Comparison of ENCODE assay signal across 9 cellular contexts in genomic region chr1:148264374-148265276, GRCh38.
A peak's percentile ranks its signal among the peaks of the same experiment; 100 is the strongest.
DNase-seq lines count a peak whose midpoint lies in the region; ATAC-seq and TF ChIP-seq lines count a peak whose summit lies in the region.
"Had no signal": no experiment of that assay in that cellular context is flagged by ENCODE, and none has a peak within 500 bp of the region (broad histone marks: within the 10 kb centered on the region; RNA-seq: fewer than 3 reads in every experiment).

No MANE protein-coding gene starts in this region.

- in situ Hi-C loops in gastrocnemius medialis (cut with MboI; ENCODE audit: low sequenced_read_pairs in 4 of 4) = no loop called here

- peaks cover 29% of the 10 kb centered on the region for H3K27me3 Mint-ChIP-seq in T-helper 1 cell treated with Interleukin-12 subunit alpha and Interleukin-12 subunit beta and Interleukin-4 antibody, amounts not matched to agents 30 μg/mL and 1 μg/mL, for 36 hours (ENCODE audit: low read depth)

- no peaks in the 10 kb centered on the region for H3K36me3 ChIP-seq in smooth muscle cell (ENCODE audit: low read depth)
- H3K36me3 ChIP-seq in gastrocnemius medialis = no peaks in the 10 kb centered on the region

- 16% methylated on average over 29 of the region's 29 CpGs for WGBS in smooth muscle cell (ENCODE audit: low lambda C conversion rate)

- H3K4me3 ChIP-seq in fibroblast of the aortic adventitia (ENCODE audit: low read depth, low read length) = peak overlapping the region; percentile 51
- H3K4me3 ChIP-seq in smooth muscle cell = peak overlapping the region; percentile 59
- H3K4me3 ChIP-seq in gastrocnemius medialis = no peak overlapping the region

- ATAC-seq in gastrocnemius medialis (no peak), GM18511 (IDR thresholded peaks at IDR 0.05; ENCODE audit: unreplicated experiment) (no peak)

- peaks cover 15% of the 10 kb centered on the region for H3K4me1 Mint-ChIP-seq in T-helper 1 cell treated with Interleukin-12 subunit alpha and Interleukin-12 subunit beta and Interleukin-4 antibody, amounts not matched to agents 30 μg/mL and 1 μg/mL, for 36 hours (ENCODE audit: low read depth)

- H3K4me1 ChIP-seq in smooth muscle cell (ENCODE audit: low read depth) = peaks cover 5% of the 10 kb centered on the region
- peaks cover 0 to 11% of the 10 kb centered on the region in 2 donors for H3K4me1 ChIP-seq in gastrocnemius medialis

- H4K20me1 ChIP-seq in smooth muscle cell (ENCODE audit: low read depth) = no peaks in the 10 kb centered on the region

- H3K4me2 ChIP-seq in smooth muscle cell = peak overlapping the region; percentile 87

- H3K27me3 ChIP-seq in smooth muscle cell (ENCODE audit: low read depth) (no peaks in the 10 kb centered on the region), gastrocnemius medialis (peaks cover 0 to 17% (median 11%) of the 10 kb centered on the region in 3 donors)

- no peaks in the 10 kb centered on the region for H3K79me2 ChIP-seq in smooth muscle cell (ENCODE audit: low read depth)

- H3K9me3 ChIP-seq in smooth muscle cell (replicated peaks; ENCODE audit: low read depth) = no peaks in the 10 kb centered on the region
- no peaks in the 10 kb centered on the region for H3K9me3 ChIP-seq in gastrocnemius medialis

- H3F3A ChIP-seq in smooth muscle cell (ENCODE audit: low read depth) = no peaks in the 10 kb centered on the region

- no peak for TF ChIP-seq POLR2A in gastrocnemius medialis (IDR thresholded peaks at IDR 0.05)

- intact Hi-C loops in gastrocnemius medialis (cut with DNase I; ENCODE audit: low total_unique reads) = no loop called here

- peak overlapping the region; percentile 72 for H2AFZ ChIP-seq in smooth muscle cell (ENCODE audit: low read depth)

- no peaks in the 10 kb centered on the region for H3K36me3 Mint-ChIP-seq in T-helper 1 cell treated with Interleukin-12 subunit alpha and Interleukin-12 subunit beta and Interleukin-4 antibody, amounts not matched to agents 30 μg/mL and 1 μg/mL, for 36 hours (ENCODE audit: low read depth)

- H3K9ac ChIP-seq in smooth muscle cell (ENCODE audit: low read depth) = peak overlapping the region; percentile 13

- peak; percentile 5 for DNase-seq in NCI-H2227 (lab: John Stamatoyannopoulos, UW; ENCODE audit: unreplicated experiment)
- DNase-seq in NCI-H2227 treated with DMSO at 0.1 percent for 48 hours (lab: John Stamatoyannopoulos, UW) = no peak
- peak; percentile 73 for DNase-seq in fibroblast of the aortic adventitia (ENCODE audit: low read depth)
- DNase-seq in smooth muscle cell (lab: John Stamatoyannopoulos, UW; ENCODE audit: unreplicated experiment) = no peak
- no peak for DNase-seq in gastrocnemius medialis
- DNase-seq in NCI-H2196 (lab: John Stamatoyannopoulos, UW; ENCODE audit: unreplicated experiment) = no peak
- DNase-seq: SW 1271 had no signal

- no peak overlapping the region for H3K27ac Mint-ChIP-seq in T-helper 1 cell treated with Interleukin-12 subunit alpha and Interleukin-12 subunit beta and Interleukin-4 antibody, amounts not matched to agents 30 μg/mL and 1 μg/mL, for 36 hours

- H3K4me3 Mint-ChIP-seq in T-helper 1 cell treated with Interleukin-12 subunit alpha and Interleukin-12 subunit beta and Interleukin-4 antibody, amounts not matched to agents 30 μg/mL and 1 μg/mL, for 36 hours = peak overlapping the region; percentile 87

- TF ChIP-seq CTCF in fibroblast of the aortic adventitia (IDR thresholded peaks at IDR 0.05; ENCODE audit: insufficient read depth, low read length) (no peak), smooth muscle cell (IDR thresholded peaks at IDR 0.05; ENCODE audit: borderline replicate concordance, insufficient read depth, poor library complexity, severe bottlenecking) (no peak), gastrocnemius medialis (IDR thresholded peaks at IDR 0.05 in 4 of 5, conservative IDR thresholded peaks at IDR 0.05 in 1 of 5) (no peak)

- H3K9me3 Mint-ChIP-seq in T-helper 1 cell treated with Interleukin-12 subunit alpha and Interleukin-12 subunit beta and Interleukin-4 antibody, amounts not matched to agents 30 μg/mL and 1 μg/mL, for 36 hours = no peaks in the 10 kb centered on the region

- H3K27ac ChIP-seq in smooth muscle cell (ENCODE audit: low read depth) = no peak overlapping the region
- no peak overlapping the region for H3K27ac ChIP-seq in gastrocnemius medialis

Comparison
In these comparisons a context has a peak if more than half of its experiments do, and no peak if none do; other contexts are left out.
1. DNase-seq: peak in NCI-H2227 (single experiment) and fibroblast of the aortic adventitia (single experiment); none in NCI-H2227 treated with DMSO at 0.1 percent for 48 hours (single experiment), smooth muscle cell (single experiment), gastrocnemius medialis (0 of 2) and NCI-H2196 (single experiment).
2. H3K4me3 ChIP-seq: peak in fibroblast of the aortic adventitia (single experiment) and smooth muscle cell (single experiment); none in gastrocnemius medialis (0 of 4).